14 cellular contexts compared by ENCODE assay signal in genomic region chr10:45354261-45354660, GRCh38. TPM values are rescaled to one million over a fixed set of nuclear protein-coding genes. Genes with fewer than 3 reads are reported as not detected.
A peak's percentile ranks its signal among the peaks of the same experiment; 100 is the strongest.
DNase-seq lines count a peak whose midpoint lies in the region; TF ChIP-seq lines count a peak whose summit lies in the region.
"Had no signal": no experiment of that assay in that cellular context is flagged by ENCODE, and none has a peak within 500 bp of the region (broad histone marks: within the 10 kb centered on the region; RNA-seq: fewer than 3 reads in every experiment).

No MANE protein-coding gene starts in this region.

- H3K27ac Mint-ChIP-seq in Calu3 (ENCODE audit: unreplicated experiment) = no peak overlapping the region

- H3K9me3 Mint-ChIP-seq in Calu3 (ENCODE audit: low read depth, unreplicated experiment) = no peaks in the 10 kb centered on the region

- H3K4me1 ChIP-seq in smooth muscle cell (ENCODE audit: low read depth) = no peaks in the 10 kb centered on the region

- 52% methylated on average over 3 of the region's 3 CpGs for WGBS in smooth muscle cell (ENCODE audit: low lambda C conversion rate)

- H3K4me3 ChIP-seq in GM12865 (ENCODE audit: low read depth, low read length) (no peak overlapping the region), smooth muscle cell (no peak overlapping the region)
- H3K4me3 ChIP-seq: esophagus squamous epithelium had no signal

- no peaks in the 10 kb centered on the region for H4K20me1 ChIP-seq in smooth muscle cell (ENCODE audit: low read depth)

- no TSS peak for BruUV-seq in Calu3 (replicated peaks; lab: Mats Ljungman, UMichigan)

- no peaks in the 10 kb centered on the region for H3F3A ChIP-seq in smooth muscle cell (ENCODE audit: low read depth)

- no peaks in the 10 kb centered on the region for H3K27me3 ChIP-seq in smooth muscle cell (ENCODE audit: low read depth)
- H3K27me3 ChIP-seq: esophagus squamous epithelium had no signal

- H3K27me3 Mint-ChIP-seq in Calu3 (ENCODE audit: unreplicated experiment) = peaks cover 45% of the 10 kb centered on the region

- no peaks in the 10 kb centered on the region for H3K79me2 ChIP-seq in smooth muscle cell (ENCODE audit: low read depth)

- no peaks in the 10 kb centered on the region for H3K36me3 ChIP-seq in smooth muscle cell (ENCODE audit: low read depth)
- H3K36me3 ChIP-seq: esophagus squamous epithelium had no signal

- H3K9ac ChIP-seq in smooth muscle cell (ENCODE audit: low read depth) = peak overlapping the region; percentile 55

- CTCF ChIA-PET in Calu3 (lab: Charles Lee) = no interaction called here

- no peak overlapping the region for H2AFZ ChIP-seq in smooth muscle cell (ENCODE audit: low read depth)

- intact Hi-C loops in Calu3 (cut with micrococcal nuclease; ENCODE audit: unreplicated experiment) = no loop called here

- DNase-seq in GM12865 (ENCODE audit: low read depth) = peak; percentile 63
- peak; percentile 99 for DNase-seq in MV-4-11 (lab: John Stamatoyannopoulos, UW)
- peak; percentile 46 for DNase-seq in globus pallidus (ENCODE audit: low spot score)
- no peak for DNase-seq in smooth muscle cell (lab: John Stamatoyannopoulos, UW; ENCODE audit: unreplicated experiment)
- no peak for DNase-seq in DMS79 treated with DMSO at 0.1 percent for 48 hours (lab: John Stamatoyannopoulos, UW)
- no peak for DNase-seq in Kasumi-1 (lab: John Stamatoyannopoulos, UW)
- DNase-seq in Calu3 = no peak
- DNase-seq: activated CD4-positive, alpha-beta T cell treated with anti-CD3 and anti-CD28 coated beads, Interleukin-2, amount 50 U/mL, for 1 hour; activated gamma-delta T cell; DMS 273 treated with DMSO at 0.1 percent for 48 hours; esophagus squamous epithelium; NCI-H146; NCI-H526 treated with DMSO at 0.1 percent for 48 hours; stimulated activated naive CD4-positive, alpha-beta T cell had no signal

- no peaks in the 10 kb centered on the region for H3K4me1 Mint-ChIP-seq in Calu3 (ENCODE audit: low read depth, unreplicated experiment)

- H3K9me3 ChIP-seq in smooth muscle cell (replicated peaks; ENCODE audit: low read depth) = no peaks in the 10 kb centered on the region
- H3K9me3 ChIP-seq: esophagus squamous epithelium had no signal

- H3K4me3 Mint-ChIP-seq in Calu3 (ENCODE audit: low read depth, unreplicated experiment) = no peak overlapping the region

- no peak for TF ChIP-seq CTCF in GM12865 (IDR thresholded peaks at IDR 0.05; ENCODE audit: insufficient read depth, low read depth, low read length, missing control alignments)
- no peak for TF ChIP-seq CTCF in smooth muscle cell (IDR thresholded peaks at IDR 0.05; ENCODE audit: borderline replicate concordance, insufficient read depth, poor library complexity, severe bottlenecking)
- no peak for TF ChIP-seq CTCF in Calu3 (IDR thresholded peaks at IDR 0.05; ENCODE audit: unreplicated experiment)

- H3K36me3 Mint-ChIP-seq in Calu3 (ENCODE audit: insufficient read depth, unreplicated experiment) = no peaks in the 10 kb centered on the region

- peak overlapping the region; percentile 93 for H3K27ac ChIP-seq in smooth muscle cell (ENCODE audit: low read depth)

- H3K4me2 ChIP-seq in smooth muscle cell = peak overlapping the region; percentile 47

RNA-seq across cellular contexts. Expression of gene ALOX5, which starts 19.8 kb away (rescaled TPM):
- total RNA-seq in smooth muscle cell (0.09 and 0.18 TPM in 2 replicates), Calu3 (2022) (44.9 and 57.0 TPM in 2 replicates)
- polyA plus RNA-seq in smooth muscle cell = 0.27 TPM in 1 of 2 replicates, not detected in the other

RNA-seq across cellular contexts. Expression of gene OR13A1, which starts 38.9 kb away (rescaled TPM):
- 0.67 TPM in 1 of 2 replicates, not detected in the other for total RNA-seq in smooth muscle cell
- polyA plus RNA-seq in smooth muscle cell = not detected in 2 replicates
- total RNA-seq in Calu3 (2022) = not detected in 2 replicates

Comparison
In these comparisons a context has a peak if more than half of its experiments do, and no peak if none do; other contexts are left out.
1. DNase-seq: peak in GM12865 (single experiment), MV-4-11 (single experiment) and globus pallidus (single experiment); none in smooth muscle cell (single experiment), DMS79 treated with DMSO at 0.1 percent for 48 hours (single experiment), Kasumi-1 (0 of 2) and Calu3 (single experiment).
2. RNA of gene ALOX5, which starts 19.8 kb away (total RNA-seq): 44.9 to 57.0 TPM in Calu3; 0.09 to 0.18 TPM in smooth muscle cell; every median in the first group is over 10 times any median in the second.